ENCODE assay signal across 15 cellular contexts in genomic region chr2:8622924-8623465, GRCh38.
"Had no signal": no experiment of that assay in that cellular context is flagged by ENCODE, and none has a peak within 500 bp of the region (broad histone marks: within the 10 kb centered on the region; RNA-seq: fewer than 3 reads in every experiment).

No MANE protein-coding gene starts in this region.

- H3K36me3 ChIP-seq: gastroesophageal sphincter had no signal

- H3K4me3 ChIP-seq: body of pancreas, gastroesophageal sphincter, testis had no signal

- H3K4me3 Mint-ChIP-seq: stimulated activated naive CD8-positive, alpha-beta T cell treated with anti-CD3 and anti-CD28 coated beads, Interleukin-15, Interleukin-2, amounts not matched to agents 100 ng/mL and 50 ng/mL, for 24 hours had no signal

- H3K27me3 ChIP-seq: body of pancreas, gastroesophageal sphincter, testis had no signal

- ATAC-seq: gastroesophageal sphincter, left ventricle myocardium superior had no signal

- H3K9me3 Mint-ChIP-seq: stimulated activated naive CD8-positive, alpha-beta T cell treated with anti-CD3 and anti-CD28 coated beads, Interleukin-15, Interleukin-2, amounts not matched to agents 100 ng/mL and 50 ng/mL, for 24 hours had no signal

- DNase-seq: activated CD4-positive, alpha-beta T cell treated with anti-CD3 and anti-CD28 coated beads for 48 hours; activated CD8-positive, alpha-beta memory T cell treated with anti-CD3 and anti-CD28 coated beads for 24 hours; activated naive CD4-positive, alpha-beta T cell treated with anti-CD3 and anti-CD28 coated beads, Interleukin-2, amount 50 U/mL, for 16 hours; amniotic stem cell; body of pancreas; dermis blood vessel endothelial cell; kidney; left ventricle myocardium superior; mesendoderm; occipital lobe; stimulated activated CD4-positive, alpha-beta T cell treated with anti-CD3 and anti-CD28 coated beads, Interleukin-12 subunit alpha, Interleukin-12 subunit beta, amount 100 ng/mL, for 4 hours; T-helper 1 cell; testis had no signal

- H3K4me1 ChIP-seq: gastroesophageal sphincter, testis had no signal

- H3K27ac ChIP-seq: gastroesophageal sphincter, testis had no signal

- H3K9me3 ChIP-seq: body of pancreas, gastroesophageal sphincter, testis had no signal
